ENCODE assay signal across 15 cellular contexts in the genomic region with DNA sequence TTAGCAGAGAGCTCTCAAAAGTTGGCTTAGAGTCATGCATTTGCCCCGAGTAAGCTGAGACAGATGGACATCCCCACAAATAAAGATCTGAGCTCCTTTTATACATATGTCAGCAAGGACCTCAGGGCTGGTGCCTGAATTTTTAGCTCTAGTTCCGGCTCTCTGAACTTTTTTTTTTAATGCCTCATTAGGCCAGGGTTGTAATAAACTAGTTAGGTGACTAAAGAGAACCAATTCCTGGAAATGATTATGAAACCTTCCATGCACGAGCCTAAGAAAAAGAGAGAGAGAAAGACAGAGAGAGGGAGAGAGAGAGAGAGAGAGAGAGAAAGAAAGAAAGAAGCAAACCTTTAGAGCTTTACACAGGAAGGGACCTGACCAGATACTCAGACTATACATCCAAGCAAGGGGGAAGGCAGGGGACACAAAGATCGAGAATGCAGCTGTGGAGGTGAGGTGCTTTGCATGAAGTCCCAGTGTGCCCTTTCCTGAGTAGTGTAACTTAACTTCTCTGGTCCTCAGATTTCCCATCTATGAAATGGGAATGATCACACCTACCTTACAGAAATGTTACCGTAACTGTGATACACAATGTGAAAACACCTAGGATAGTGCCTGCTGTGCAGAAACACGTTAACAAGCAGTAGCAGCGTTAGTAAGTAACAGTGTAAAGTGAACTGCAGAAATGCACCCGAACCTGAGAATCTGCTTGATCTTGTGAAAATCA. TPM values are rescaled to one million over a fixed set of nuclear protein-coding genes. Genes with fewer than 3 reads are reported as not detected.
DNase-seq lines count a peak whose midpoint lies in the region; ATAC-seq lines count a peak whose summit lies in the region.
"Had no signal": no experiment of that assay in that cellular context is flagged by ENCODE, and none has a peak within 500 bp of the region (broad histone marks: within the 10 kb centered on the region; RNA-seq: fewer than 3 reads in every experiment).

No MANE protein-coding gene starts in this region.

- peak; percentile 17 for ATAC-seq in left colon
- ATAC-seq in HG02763 (IDR thresholded peaks at IDR 0.05; ENCODE audit: unreplicated experiment) = no peak
- ATAC-seq: activated CD4-positive, CD25-positive, alpha-beta regulatory T cell treated with anti-CD3 and anti-CD28 coated beads, Interleukin-2, amount 50 U/mL, for 24 hours had no signal

- H3K27me3 ChIP-seq in BLaER1 treated with 17β-estradiol and CSF1 and Interleukin-3, amounts not matched to agents 10 nM and 100 nM = no peaks in the 10 kb centered on the region
- H3K27me3 ChIP-seq: MG63 had no signal

- H3K4me2 ChIP-seq in BLaER1 treated with 17β-estradiol and CSF1 and Interleukin-3, amounts not matched to agents 10 nM and 100 nM = peak overlapping the region in 6 of 11 experiments; percentile 51 to 86 (median 75); a peak in 11 of 22 replicates

- peaks cover 32 to 75% (median 61%) of the 10 kb centered on the region in 10 experiments for H3K4me1 ChIP-seq in BLaER1 treated with 17β-estradiol and CSF1 and Interleukin-3, amounts not matched to agents 10 nM and 100 nM

- no peaks in the 10 kb centered on the region for H4K20me1 ChIP-seq in BLaER1 treated with 17β-estradiol and CSF1 and Interleukin-3, amounts not matched to agents 10 nM and 100 nM

- no peak overlapping the region for H3K4me3 ChIP-seq in BLaER1 treated with 17β-estradiol and CSF1 and Interleukin-3, amounts not matched to agents 10 nM and 100 nM
- H3K4me3 ChIP-seq: MG63 had no signal

- 0 out of 22 replicates have a peak overlapping the region, but pooled peaks of 1 of the 11 experiments have one; percentile 34 for H3K27ac ChIP-seq in BLaER1 treated with 17β-estradiol and CSF1 and Interleukin-3, amounts not matched to agents 10 nM and 100 nM

- H3K9ac ChIP-seq in BLaER1 treated with 17β-estradiol and CSF1 and Interleukin-3, amounts not matched to agents 10 nM and 100 nM = no peak overlapping the region

- peak; percentile 53 for DNase-seq in MV-4-11 (lab: John Stamatoyannopoulos, UW)
- no peak for DNase-seq in left colon
- DNase-seq in T1000 (lab: John Stamatoyannopoulos, UW) = no peak
- no peak for DNase-seq in posterior cingulate gyrus
- DNase-seq: caudate nucleus; endodermal cell; foreskin melanocyte; mesenchymal stem cell; MG63; NCI-H2081; NCI-H526 treated with DMSO at 0.1 percent for 48 hours; stimulated activated naive B cell treated with anti-CD40 and anti-IgM and Interleukin-4, amounts not matched to agents 10 μg/mL and 1 μg/mL and 100 μg/mL, for 72 hours had no signal

- H3K9me3 ChIP-seq in BLaER1 treated with 17β-estradiol and CSF1 and Interleukin-3, amounts not matched to agents 10 nM and 100 nM (replicated peaks in 1 of 11) = peaks cover 0 to 12% (median 4%) of the 10 kb centered on the region in 11 experiments; a peak in 7 of 22 replicates
- H3K9me3 ChIP-seq: MG63 had no signal

- intact Hi-C loops in left colon (cut with DNase I, micrococcal nuclease) (no loop called here), posterior cingulate gyrus (cut with DNase I) (no loop called here)

- H3K36me3 ChIP-seq in BLaER1 treated with 17β-estradiol and CSF1 and Interleukin-3, amounts not matched to agents 10 nM and 100 nM = no peaks in the 10 kb centered on the region
- H3K36me3 ChIP-seq: MG63 had no signal

RNA-seq across cellular contexts. Expression of gene PIGR, which starts 8.5 kb away (rescaled TPM):
- over 10,000 TPM; 10,148 to 12,746 TPM for total RNA-seq in left colon
- total RNA-seq: endodermal cell had no signal

RNA-seq across cellular contexts. Expression of gene FCAMR, which starts 15.5 kb away (rescaled TPM):
- 1 to 10 TPM in 1 of 2 donors, under 1 TPM in 1; 0.53 to 1.0 TPM for total RNA-seq in left colon
- total RNA-seq: endodermal cell had no signal

RNA-seq across cellular contexts. Expression of gene FCMR, which starts 33.0 kb away (rescaled TPM):
- 1 to 10 TPM; 1.6 to 4.8 TPM for total RNA-seq in left colon
- total RNA-seq: endodermal cell had no signal

RNA-seq across cellular contexts. Expression of gene IL24, which starts 57.5 kb away (rescaled TPM):
- total RNA-seq in left colon = not detected
- total RNA-seq: endodermal cell had no signal
